In genomic region chr12:52278931-52279682, GRCh38 we compare ENCODE assay signal across 9 cellular contexts. TPM values are rescaled to one million over a fixed set of nuclear protein-coding genes. Genes with fewer than 3 reads are reported as not detected.
DNase-seq lines count a peak whose midpoint lies in the region; ATAC-seq, FAIRE-seq and TF ChIP-seq lines count a peak whose summit lies in the region.
"Had no signal": no experiment of that assay in that cellular context is flagged by ENCODE, and none has a peak within 500 bp of the region (broad histone marks: within the 10 kb centered on the region; RNA-seq: fewer than 3 reads in every experiment).

No MANE protein-coding gene starts in this region.

- dilution Hi-C loops in mammary epithelial cell (cut with HindIII; ENCODE audit: low sequenced_read_pairs), result no loop called here

- no peak overlapping the region for H3K27ac ChIP-seq in WERI-Rb-1
- peak overlapping the region; percentile 100 for H3K27ac ChIP-seq in mammary epithelial cell (ENCODE audit: insufficient read depth, low read depth, low read length)

- 24% methylated on average over 26 of the region's 28 CpGs for WGBS in mammary epithelial cell (ENCODE audit: low coverage, missing lambda C conversion rate)

- H3K9ac ChIP-seq in mammary epithelial cell (ENCODE audit: insufficient read depth, low read length), result peak overlapping the region; percentile 97

- no peak for ATAC-seq in GM21619 (IDR thresholded peaks at IDR 0.05; ENCODE audit: unreplicated experiment)

- peak overlapping the region; percentile 33 for H3K4me3 ChIP-seq in WERI-Rb-1 (ENCODE audit: low read depth, low read length)
- H3K4me3 ChIP-seq in mammary epithelial cell (replicated peaks in 1 of 3; ENCODE audit: insufficient read depth in 1 of 3, low read depth in 2 of 3, low read length in 3 of 3), result peak overlapping the region in 1 of 3 experiments; percentile 20

- H3K36me3 ChIP-seq in WERI-Rb-1, result no peaks in the 10 kb centered on the region
- no peaks in the 10 kb centered on the region for H3K36me3 ChIP-seq in mammary epithelial cell (ENCODE audit: insufficient read depth, low read length)

- TF ChIP-seq CTCF in WERI-Rb-1 (IDR thresholded peaks at IDR 0.05; ENCODE audit: low read depth, low read length) (peak; percentile 99), mammary epithelial cell (conservative IDR thresholded peaks at IDR 0.05 in 1 of 2, IDR thresholded peaks at IDR 0.05 in 1 of 2; ENCODE audit: extremely low read depth in 1 of 2, insufficient read depth in 1 of 2, low read depth in 1 of 2, low read length in 2 of 2) (peak; percentile 76 to 100)

- no peak for TF ChIP-seq POLR2A in H54 (IDR thresholded peaks at IDR 0.05; ENCODE audit: low read depth, low read length)

- BruUV-seq in mammary epithelial cell (replicated peaks; lab: Mats Ljungman, UMichigan), result no TSS peak

- H3K9me3 ChIP-seq in WERI-Rb-1 (ENCODE audit: severe bottlenecking) (no peaks in the 10 kb centered on the region), mammary epithelial cell (replicated peaks; ENCODE audit: insufficient read depth, low read length) (no peaks in the 10 kb centered on the region)

- DNase-seq in D341Med (ENCODE audit: low spot score) (peak; percentile 94), H54 (ENCODE audit: insufficient read length, low spot score) (peak; percentile 78), NCI-H1930 (lab: John Stamatoyannopoulos, UW) (peak; percentile 29 to 66), WERI-Rb-1 (peak; percentile 74), mammary epithelial cell (peak; percentile 73), islet precursor cell (peak; percentile 94)
- peak; percentile 50 to 64 for DNase-seq in stimulated activated CD4-positive, alpha-beta T cell treated with anti-CD3 and anti-CD28 coated beads, Interleukin-15, amount 100 ng/mL, for 1 hour (ENCODE audit: low read depth in 1 of 2, low spot score in 1 of 2)

- H3K27me3 ChIP-seq in WERI-Rb-1 (ENCODE audit: insufficient read depth, low read depth, severe bottlenecking) (peaks cover 59% of the 10 kb centered on the region), mammary epithelial cell (ENCODE audit: insufficient read depth, low read length) (no peaks in the 10 kb centered on the region)

- FAIRE-seq in H54 (lab: Jason Lieb, UNC), result no peak
- FAIRE-seq: colon had no signal

- no peaks in the 10 kb centered on the region for H3K79me2 ChIP-seq in mammary epithelial cell (ENCODE audit: insufficient read depth, low read length)

- CTCF ChIA-PET in mammary epithelial cell (lab: Charles Lee; ENCODE audit: low non-redundant PET), result interaction anchor here (0.5 to 1.7 kb wide), 8 partner anchors 9 to 122 kb away, joined by 3 to 26 read pairs (median 4); no protein-coding TSS in a partner anchor

- no peaks in the 10 kb centered on the region for H4K20me1 ChIP-seq in mammary epithelial cell (ENCODE audit: insufficient read depth, low read length)

- H3K4me2 ChIP-seq in mammary epithelial cell (ENCODE audit: insufficient read depth, low read depth, low read length), result peak overlapping the region; percentile 64

- peak overlapping the region; percentile 88 for H2AFZ ChIP-seq in mammary epithelial cell (ENCODE audit: low read depth, low read length)

- intact Hi-C loops in mammary epithelial cell (cut with micrococcal nuclease), result no loop called here

- peaks cover 45% of the 10 kb centered on the region for H3K4me1 ChIP-seq in mammary epithelial cell (ENCODE audit: insufficient read depth, low read length)

- in situ Hi-C loops in mammary epithelial cell (cut with MboI; ENCODE audit: low sequenced_read_pairs in 2 of 2), result no loop called here

RNA-seq across cellular contexts. Expression of gene KRT86, which starts 4.7 kb away (rescaled TPM):
- total RNA-seq in mammary epithelial cell, result 10 to 100 TPM in 1 of 2 donors, 1 to 10 TPM in 1; 6.3 to 34.9 TPM
- 8.6 TPM for polyA plus RNA-seq in mammary epithelial cell
- 0.72 TPM for polyA minus RNA-seq in mammary epithelial cell

RNA-seq across cellular contexts. Expression of gene KRT81, which starts 12.2 kb away (rescaled TPM):
- total RNA-seq in mammary epithelial cell, result 100 to 1,000 TPM; 176 to 903 TPM
- polyA plus RNA-seq in mammary epithelial cell, result 90.5 TPM
- polyA minus RNA-seq in mammary epithelial cell, result 21.9 TPM

RNA-seq across cellular contexts. Expression of gene KRT83, which starts 42.1 kb away (rescaled TPM):
- 1 to 10 TPM in 1 of 2 donors, not detected in 1; 9.0 TPM for total RNA-seq in mammary epithelial cell
- 0.07 TPM for polyA plus RNA-seq in mammary epithelial cell
- not detected for polyA minus RNA-seq in mammary epithelial cell

RNA-seq across cellular contexts. Expression of gene KRT7, which starts 46.1 kb away (rescaled TPM):
- 1,000 to 10,000 TPM; 2,215 to 3,387 TPM for total RNA-seq in mammary epithelial cell
- 3,281 TPM for polyA plus RNA-seq in mammary epithelial cell
- 4,390 TPM for polyA minus RNA-seq in mammary epithelial cell
